ENCODE assay signal across 10 cellular contexts in the genomic region with DNA sequence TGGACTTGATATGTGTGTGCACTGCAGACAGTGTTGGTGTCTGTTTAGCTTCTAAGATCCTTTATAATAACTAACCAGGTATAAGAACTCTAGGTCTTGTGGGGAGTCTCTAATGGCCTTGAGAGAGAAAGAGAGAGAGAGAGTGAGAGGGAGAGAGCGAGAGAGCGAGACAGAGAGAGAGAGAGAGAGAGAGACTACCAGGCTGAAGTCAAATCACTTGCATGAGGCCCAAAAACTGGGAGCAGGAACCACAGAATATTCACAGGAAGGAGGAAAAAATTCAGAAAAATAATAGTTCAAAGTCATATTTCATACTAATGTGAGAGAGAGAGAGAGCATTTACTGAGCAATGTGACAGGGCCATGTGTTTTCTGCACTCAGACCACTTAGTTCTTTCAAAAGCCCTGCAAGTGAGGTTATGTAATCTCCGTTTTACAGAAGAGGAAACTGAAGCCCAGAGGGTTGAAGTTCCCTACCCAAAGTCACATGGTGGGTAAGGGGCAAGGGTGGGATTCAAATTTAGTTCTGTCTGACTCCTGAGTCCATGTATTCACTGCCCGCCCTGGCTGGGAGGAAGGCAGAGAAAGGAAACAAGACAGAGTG. TPM values are rescaled to one million over a fixed set of nuclear protein-coding genes. Genes with fewer than 3 reads are reported as not detected.
DNase-seq lines count a peak whose midpoint lies in the region; ATAC-seq and TF ChIP-seq lines count a peak whose summit lies in the region.
"Had no signal": no experiment of that assay in that cellular context is flagged by ENCODE, and none has a peak within 500 bp of the region (broad histone marks: within the 10 kb centered on the region; RNA-seq: fewer than 3 reads in every experiment).

No MANE protein-coding gene starts in this region.

- no peaks in the 10 kb centered on the region for H3K79me2 ChIP-seq in PC-9 (ENCODE audit: low read depth)

- peaks cover 2% of the 10 kb centered on the region for H3K36me3 Mint-ChIP-seq in T-helper 17 cell (ENCODE audit: low read depth)

- H3F3A ChIP-seq in PC-9 (ENCODE audit: insufficient read depth, low read depth), result no peaks in the 10 kb centered on the region

- TF ChIP-seq POLR2A in gastroesophageal sphincter (IDR thresholded peaks at IDR 0.05), result no peak

- H3K27me3 ChIP-seq in HL-60 (ENCODE audit: insufficient read depth, poor library complexity, severe bottlenecking) (no peaks in the 10 kb centered on the region), gastroesophageal sphincter (peaks cover 75% of the 10 kb centered on the region), PC-9 (ENCODE audit: insufficient read depth, low read depth) (peaks cover 81% of the 10 kb centered on the region)

- H3K4me3 ChIP-seq in HL-60 (replicated peaks; ENCODE audit: insufficient read depth, low read length) (no peak overlapping the region), gastroesophageal sphincter (no peak overlapping the region), PC-9 (no peak overlapping the region)

- no peak for TF ChIP-seq EP300 in gastroesophageal sphincter (IDR thresholded peaks at IDR 0.05)

- POLR2A ChIA-PET in PC-9 (lab: Charles Lee; ENCODE audit: unreplicated experiment), result no interaction called here

- H3K9me3 ChIP-seq in T-helper 17 cell (ENCODE audit: control insufficient read depth, low read length, poor library complexity, severe bottlenecking) (no peaks in the 10 kb centered on the region), gastroesophageal sphincter (no peaks in the 10 kb centered on the region), PC-9 (ENCODE audit: insufficient read depth, low read depth) (no peaks in the 10 kb centered on the region)

- H2AFZ ChIP-seq in PC-9, result no peak overlapping the region

- H3K36me3 ChIP-seq in gastroesophageal sphincter (no peaks in the 10 kb centered on the region), PC-9 (ENCODE audit: low read depth) (no peaks in the 10 kb centered on the region)

- CTCF ChIA-PET in PC-9 (lab: Charles Lee), result no interaction called here

- no peaks in the 10 kb centered on the region for H3K9me2 ChIP-seq in PC-9 (ENCODE audit: insufficient read depth)

- ATAC-seq in T-helper 17 cell (no peak), gastroesophageal sphincter (no peak)

- peak overlapping the region; percentile 94 for H3K27ac Mint-ChIP-seq in T-helper 17 cell

- H3K4me1 ChIP-seq in gastroesophageal sphincter (peaks cover 0 to 15% (median 4%) of the 10 kb centered on the region in 3 donors), PC-9 (replicated peaks; ENCODE audit: insufficient read depth) (no peaks in the 10 kb centered on the region)

- H3K27me3 Mint-ChIP-seq in T-helper 17 cell, result no peaks in the 10 kb centered on the region

- DNase-seq in NCI-H1092 treated with DMSO at 0.1 percent for 48 hours (lab: John Stamatoyannopoulos, UW) (peak; percentile 85), NCI-H1092 (lab: John Stamatoyannopoulos, UW) (no peak), HL-60 (ENCODE audit: low read depth in 1 of 2, low spot score in 1 of 2) (peak in 1 of 2 experiments; percentile 81), T-helper 17 cell (no peak), left kidney (ENCODE audit: low read depth, low spot score) (peak; percentile 31), kidney glomerular epithelial cell (lab: John Stamatoyannopoulos, UW) (no peak), PC-9 (no peak)

- 50 to 61% methylated on average over 1 to 4 of the region's 4 CpGs for WGBS in gastroesophageal sphincter (ENCODE audit: low coverage in 1 of 2), 2 donors

- H3K4me1 Mint-ChIP-seq in T-helper 17 cell, result peaks cover 41% of the 10 kb centered on the region

- BruUV-seq in PC-9 (replicated peaks; lab: Mats Ljungman, UMichigan), result no TSS peak

- H3K4me2 ChIP-seq in PC-9, result no peak overlapping the region

- no peaks in the 10 kb centered on the region for H4K20me1 ChIP-seq in PC-9 (ENCODE audit: insufficient read depth)

- intact Hi-C loops in PC-9 (cut with micrococcal nuclease; ENCODE audit: unreplicated experiment), result no loop called here

- H3K4me3 Mint-ChIP-seq in T-helper 17 cell, result peak overlapping the region; percentile 85

- no peak for TF ChIP-seq CTCF in HL-60 (IDR thresholded peaks at IDR 0.05; ENCODE audit: insufficient read depth, low read length)
- no peak for TF ChIP-seq CTCF in gastroesophageal sphincter (IDR thresholded peaks at IDR 0.05)
- TF ChIP-seq CTCF in PC-9 (conservative IDR thresholded peaks at IDR 0.05), result no peak

- peak overlapping the region; percentile 82 for H3K27ac ChIP-seq in HL-60 (replicated peaks)
- no peak overlapping the region for H3K27ac ChIP-seq in gastroesophageal sphincter
- no peak overlapping the region for H3K27ac ChIP-seq in PC-9
- H3K27ac ChIP-seq: epithelial cell of prostate had no signal

RNA-seq across cellular contexts. Expression of a gene that starts 8.5 kb away (rescaled TPM):
- total RNA-seq in T-helper 17 cell, result 100 to 1,000 TPM in 1 of 2 donors, 10 to 100 TPM in 1; 83.4 to 116 TPM
- total RNA-seq in gastroesophageal sphincter, result 1 to 10 TPM in 1 of 4 donors, under 1 TPM in 3; 0.05 to 1.1 (median 0.41) TPM
- total RNA-seq in PC-9 (2021), result 0.45 and 0.48 TPM in 2 replicates

RNA-seq across cellular contexts. Expression of a gene that starts 27.1 kb away (rescaled TPM):
- total RNA-seq in T-helper 17 cell, result not detected
- total RNA-seq in gastroesophageal sphincter, result not detected
- total RNA-seq in PC-9 (2021), result not detected in 2 replicates
- total RNA-seq: T-helper 2 cell treated with Interferon-gamma antibody and Interleukin-4, amounts not matched to agents 100 ng/mL and 5 ng/mL, for 36 hours had no signal

RNA-seq across cellular contexts. Expression of a gene that starts 31.0 kb away (rescaled TPM):
- total RNA-seq in T-helper 17 cell (not detected), gastroesophageal sphincter (under 1 TPM in 1 of 4 donors, not detected in 3; 0.40 TPM), PC-9 (2021) (not detected in 2 replicates)
- total RNA-seq: T-helper 2 cell treated with Interferon-gamma antibody and Interleukin-4, amounts not matched to agents 100 ng/mL and 5 ng/mL, for 36 hours had no signal

RNA-seq across cellular contexts. Expression of a gene that starts 58.9 kb away (rescaled TPM):
- 10 to 100 TPM; 18.2 to 40.7 TPM for total RNA-seq in T-helper 17 cell
- 10 to 100 TPM; 16.8 to 27.7 (median 21.0) TPM for total RNA-seq in gastroesophageal sphincter
- 13.5 and 18.9 TPM in 2 replicates for total RNA-seq in PC-9 (2021)

Comparison
In these comparisons a context has a peak if more than half of its experiments do, and no peak if none do; other contexts are left out.
1. DNase-seq: peak in NCI-H1092 treated with DMSO at 0.1 percent for 48 hours (single experiment) and left kidney (single experiment); none in NCI-H1092 (single experiment), T-helper 17 cell (0 of 3), kidney glomerular epithelial cell (single experiment) and PC-9 (0 of 2).
2. RNA of a gene that starts 8.5 kb away (total RNA-seq): 83.4 to 116 TPM in T-helper 17 cell; 0.05 to 1.1 TPM in gastroesophageal sphincter and 0.45 to 0.48 TPM in PC-9; every median in the first group is over 10 times any median in the second.